11 cellular contexts compared by ENCODE assay signal in genomic region chr15:39628131-39628482, GRCh38. TPM values are rescaled to one million over a fixed set of nuclear protein-coding genes. Genes with fewer than 3 reads are reported as not detected.
DNase-seq lines count a peak whose midpoint lies in the region; ATAC-seq and TF ChIP-seq lines count a peak whose summit lies in the region.
"Had no signal": no experiment of that assay in that cellular context is flagged by ENCODE, and none has a peak within 500 bp of the region (broad histone marks: within the 10 kb centered on the region; RNA-seq: fewer than 3 reads in every experiment).

No MANE protein-coding gene starts in this region.

- peak; percentile 67 for TF ChIP-seq CTCF in left ventricle myocardium inferior (IDR thresholded peaks at IDR 0.05; ENCODE audit: borderline replicate concordance)
- peak; percentile 61 for TF ChIP-seq CTCF in retinal pigment epithelial cell (conservative IDR thresholded peaks at IDR 0.05; ENCODE audit: low read depth, low read length)
- no peak for TF ChIP-seq CTCF in GM20000 (IDR thresholded peaks at IDR 0.05; ENCODE audit: extremely low read depth, missing control alignments)

- DNase-seq in DMS 273 (lab: John Stamatoyannopoulos, UW; ENCODE audit: unreplicated experiment), result peak; percentile 8
- DNase-seq in DMS 273 treated with DMSO at 0.1 percent for 48 hours (lab: John Stamatoyannopoulos, UW), result no peak
- peak; percentile 40 for DNase-seq in amniotic epithelial cell (ENCODE audit: low read depth)
- DNase-seq in left ventricle myocardium inferior, result no peak
- DNase-seq in retinal pigment epithelial cell (ENCODE audit: low read depth), result no peak
- DNase-seq in GM20000 (ENCODE audit: low spot score), result no peak
- DNase-seq: 8988T, NCI-H187 had no signal

- H3K4me1 ChIP-seq in left ventricle myocardium inferior, result peaks cover 80% of the 10 kb centered on the region

- ATAC-seq in GM18858 (IDR thresholded peaks at IDR 0.05; ENCODE audit: unreplicated experiment) (no peak), HG02938 (IDR thresholded peaks at IDR 0.05; ENCODE audit: unreplicated experiment) (no peak)

- H3K27me3 ChIP-seq in left ventricle myocardium inferior (ENCODE audit: low read depth), result no peaks in the 10 kb centered on the region

- H3K27ac ChIP-seq in left ventricle myocardium inferior (replicated peaks), result peak overlapping the region; percentile 88
- H3K27ac ChIP-seq: thoracic aorta had no signal

- peak overlapping the region; percentile 26 for H3K4me3 ChIP-seq in left ventricle myocardium inferior
- H3K4me3 ChIP-seq in retinal pigment epithelial cell (ENCODE audit: low read length), result no peak overlapping the region
- H3K4me3 ChIP-seq: thoracic aorta had no signal

- H3K36me3 ChIP-seq in left ventricle myocardium inferior, result no peaks in the 10 kb centered on the region
- H3K36me3 ChIP-seq: thoracic aorta had no signal

- H3K9me3 ChIP-seq in left ventricle myocardium inferior (replicated peaks), result no peaks in the 10 kb centered on the region
- H3K9me3 ChIP-seq: thoracic aorta had no signal

- intact Hi-C loops in left ventricle myocardium inferior (cut with micrococcal nuclease), result no loop called here

RNA-seq across cellular contexts. Expression of gene THBS1, which starts 47.2 kb away (rescaled TPM):
- 47.4 TPM for total RNA-seq in left ventricle myocardium inferior

Comparison
In these comparisons a context has a peak if more than half of its experiments do, and no peak if none do; other contexts are left out.
1. DNase-seq: peak in DMS 273 (single experiment) and amniotic epithelial cell (single experiment); none in DMS 273 treated with DMSO at 0.1 percent for 48 hours (single experiment), left ventricle myocardium inferior (single experiment), retinal pigment epithelial cell (single experiment) and GM20000 (single experiment).